Comparison of ENCODE assay signal across 1 cellular context in the genomic region with DNA sequence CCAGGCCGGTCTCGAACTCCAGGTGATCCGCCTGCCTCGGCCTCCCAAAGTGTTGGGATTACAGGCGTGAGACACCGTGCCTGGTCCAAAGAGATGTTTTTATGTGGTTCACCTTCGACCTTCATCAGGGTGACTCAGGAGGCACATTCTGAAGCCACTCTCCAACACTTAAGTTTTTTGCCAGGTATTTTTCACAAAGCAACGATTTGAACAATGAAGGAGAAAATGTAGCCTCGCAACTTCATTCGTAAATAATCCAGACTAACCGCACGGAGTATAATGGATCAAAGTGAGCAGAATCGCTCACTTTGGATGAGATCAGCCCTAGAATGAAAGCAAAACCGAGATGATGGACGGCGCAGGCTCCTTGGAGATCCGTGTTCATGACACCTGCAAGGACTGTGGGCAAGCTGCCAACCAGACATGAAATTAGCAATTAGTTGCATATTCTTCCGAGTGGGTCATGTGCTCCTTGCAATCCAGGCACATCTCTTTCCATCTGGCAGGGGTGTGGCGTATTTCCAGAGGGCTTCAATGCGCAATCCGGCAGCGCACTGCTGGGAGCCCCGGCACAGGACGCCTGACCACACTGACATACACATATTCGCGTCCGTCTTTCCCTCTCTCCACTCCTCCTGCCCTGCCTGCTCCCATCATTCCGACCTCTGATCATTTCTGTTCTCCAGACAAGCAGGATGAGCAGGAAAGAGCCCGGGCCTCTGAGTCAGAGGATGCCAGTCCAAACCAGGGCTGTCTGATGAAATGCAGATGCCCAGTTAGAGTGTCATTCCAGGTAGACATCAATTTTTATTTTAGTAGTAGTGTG.
TF ChIP-seq lines count a peak whose summit lies in the region.

No MANE protein-coding gene starts in this region.

TF ChIP-seq in GM23338, 12 proteins besides CTCF, POLR2A, EP300 and RAD21 (continued from another document):
- TF ChIP-seq, protein P1, sequence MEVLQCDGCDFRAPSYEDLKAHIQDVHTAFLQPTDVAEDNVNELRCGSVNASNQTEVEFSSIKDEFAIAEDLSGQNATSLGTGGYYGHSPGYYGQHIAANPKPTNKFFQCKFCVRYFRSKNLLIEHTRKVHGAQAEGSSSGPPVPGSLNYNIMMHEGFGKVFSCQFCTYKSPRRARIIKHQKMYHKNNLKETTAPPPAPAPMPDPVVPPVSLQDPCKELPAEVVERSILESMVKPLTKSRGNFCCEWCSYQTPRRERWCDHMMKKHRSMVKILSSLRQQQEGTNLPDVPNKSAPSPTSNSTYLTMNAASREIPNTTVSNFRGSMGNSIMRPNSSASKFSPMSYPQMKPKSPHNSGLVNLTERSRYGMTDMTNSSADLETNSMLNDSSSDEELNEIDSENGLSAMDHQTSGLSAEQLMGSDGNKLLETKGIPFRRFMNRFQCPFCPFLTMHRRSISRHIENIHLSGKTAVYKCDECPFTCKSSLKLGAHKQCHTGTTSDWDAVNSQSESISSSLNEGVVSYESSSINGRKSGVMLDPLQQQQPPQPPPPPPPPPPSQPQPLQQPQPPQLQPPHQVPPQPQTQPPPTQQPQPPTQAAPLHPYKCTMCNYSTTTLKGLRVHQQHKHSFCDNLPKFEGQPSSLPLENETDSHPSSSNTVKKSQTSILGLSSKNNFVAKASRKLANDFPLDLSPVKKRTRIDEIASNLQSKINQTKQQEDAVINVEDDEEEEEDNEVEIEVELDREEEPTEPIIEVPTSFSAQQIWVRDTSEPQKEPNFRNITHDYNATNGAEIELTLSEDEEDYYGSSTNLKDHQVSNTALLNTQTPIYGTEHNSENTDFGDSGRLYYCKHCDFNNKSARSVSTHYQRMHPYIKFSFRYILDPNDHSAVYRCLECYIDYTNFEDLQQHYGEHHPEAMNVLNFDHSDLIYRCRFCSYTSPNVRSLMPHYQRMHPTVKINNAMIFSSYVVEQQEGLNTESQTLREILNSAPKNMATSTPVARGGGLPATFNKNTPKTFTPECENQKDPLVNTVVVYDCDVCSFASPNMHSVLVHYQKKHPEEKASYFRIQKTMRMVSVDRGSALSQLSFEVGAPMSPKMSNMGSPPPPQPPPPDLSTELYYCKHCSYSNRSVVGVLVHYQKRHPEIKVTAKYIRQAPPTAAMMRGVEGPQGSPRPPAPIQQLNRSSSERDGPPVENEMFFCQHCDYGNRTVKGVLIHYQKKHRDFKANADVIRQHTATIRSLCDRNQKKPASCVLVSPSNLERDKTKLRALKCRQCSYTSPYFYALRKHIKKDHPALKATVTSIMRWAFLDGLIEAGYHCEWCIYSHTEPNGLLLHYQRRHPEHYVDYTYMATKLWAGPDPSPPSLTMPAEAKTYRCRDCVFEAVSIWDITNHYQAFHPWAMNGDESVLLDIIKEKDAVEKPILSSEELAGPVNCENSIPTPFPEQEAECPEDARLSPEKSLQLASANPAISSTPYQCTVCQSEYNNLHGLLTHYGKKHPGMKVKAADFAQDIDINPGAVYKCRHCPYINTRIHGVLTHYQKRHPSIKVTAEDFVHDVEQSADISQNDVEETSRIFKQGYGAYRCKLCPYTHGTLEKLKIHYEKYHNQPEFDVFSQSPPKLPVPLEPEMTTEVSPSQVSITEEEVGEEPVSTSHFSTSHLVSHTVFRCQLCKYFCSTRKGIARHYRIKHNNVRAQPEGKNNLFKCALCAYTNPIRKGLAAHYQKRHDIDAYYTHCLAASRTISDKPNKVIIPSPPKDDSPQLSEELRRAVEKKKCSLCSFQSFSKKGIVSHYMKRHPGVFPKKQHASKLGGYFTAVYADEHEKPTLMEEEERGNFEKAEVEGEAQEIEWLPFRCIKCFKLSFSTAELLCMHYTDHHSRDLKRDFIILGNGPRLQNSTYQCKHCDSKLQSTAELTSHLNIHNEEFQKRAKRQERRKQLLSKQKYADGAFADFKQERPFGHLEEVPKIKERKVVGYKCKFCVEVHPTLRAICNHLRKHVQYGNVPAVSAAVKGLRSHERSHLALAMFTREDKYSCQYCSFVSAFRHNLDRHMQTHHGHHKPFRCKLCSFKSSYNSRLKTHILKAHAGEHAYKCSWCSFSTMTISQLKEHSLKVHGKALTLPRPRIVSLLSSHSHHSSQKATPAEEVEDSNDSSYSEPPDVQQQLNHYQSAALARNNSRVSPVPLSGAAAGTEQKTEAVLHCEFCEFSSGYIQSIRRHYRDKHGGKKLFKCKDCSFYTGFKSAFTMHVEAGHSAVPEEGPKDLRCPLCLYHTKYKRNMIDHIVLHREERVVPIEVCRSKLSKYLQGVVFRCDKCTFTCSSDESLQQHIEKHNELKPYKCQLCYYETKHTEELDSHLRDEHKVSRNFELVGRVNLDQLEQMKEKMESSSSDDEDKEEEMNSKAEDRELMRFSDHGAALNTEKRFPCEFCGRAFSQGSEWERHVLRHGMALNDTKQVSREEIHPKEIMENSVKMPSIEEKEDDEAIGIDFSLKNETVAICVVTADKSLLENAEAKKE (CRISPR knock-in tag; IDR thresholded peaks at IDR 0.05): no peak
